Comparison of ENCODE assay signal across 8 cellular contexts in genomic region chr19:40751065-40751923, GRCh38. TPM values are rescaled to one million over a fixed set of nuclear protein-coding genes. Genes with fewer than 3 reads are reported as not detected.
A peak's percentile ranks its signal among the peaks of the same experiment; 100 is the strongest.
DNase-seq lines count a peak whose midpoint lies in the region; ATAC-seq, FAIRE-seq and TF ChIP-seq lines count a peak whose summit lies in the region.

SNRPA (plus strand) TSS chr19:40751203; CDS start chr19:40751409, 206 bp downstream.

- H3K4me1 ChIP-seq in astrocyte (ENCODE audit: insufficient read depth, low read length), result peaks cover 20% of the 10 kb centered on the region
- H3K4me1 ChIP-seq in rectal smooth muscle tissue (ENCODE audit: control insufficient read depth, insufficient read depth, low read length), result peaks cover 12% of the 10 kb centered on the region

- H2AFZ ChIP-seq in astrocyte (ENCODE audit: low read depth, low read length), result peak within 1 kb of the TSS; percentile 81

- H3K9ac ChIP-seq in astrocyte (ENCODE audit: low read length) (peak within 1 kb of the TSS; percentile 95), rectal smooth muscle tissue (ENCODE audit: low read length) (peak within 1 kb of the TSS; percentile 84)

- DNase-seq in NCI-H1930 (lab: John Stamatoyannopoulos, UW) (peak; percentile 97 to 99), astrocyte (ENCODE audit: low read depth) (peak; percentile 92), hepatic stellate cell (ENCODE audit: low spot score) (peak; percentile 98), cortex of kidney (lab: John Stamatoyannopoulos, UW) (no peak)
- peak; percentile 96 for DNase-seq in T-helper 2 cell treated with Interferon-gamma antibody and Interleukin-4, amounts not matched to agents 5 μg/mL and 100 μg/mL, for 36 hours (ENCODE audit: low spot score)

- peak within 1 kb of the TSS; percentile 98 for H3K27ac ChIP-seq in astrocyte (ENCODE audit: low read depth, low read length)
- peak within 1 kb of the TSS; percentile 97 for H3K27ac ChIP-seq in rectal smooth muscle tissue (ENCODE audit: low read depth, low read length)

- peaks cover 51% of the 10 kb centered on the region for H3K79me2 ChIP-seq in astrocyte (ENCODE audit: insufficient read depth, low read length)

- H3K36me3 ChIP-seq in astrocyte (ENCODE audit: insufficient read depth, low read length), result no peaks in the 10 kb centered on the region
- H3K36me3 ChIP-seq in rectal smooth muscle tissue (ENCODE audit: control insufficient read depth, insufficient read depth, low read length), result no peaks in the 10 kb centered on the region

- H3K27ac Mint-ChIP-seq in T-helper 2 cell treated with Interferon-gamma antibody and Interleukin-4, amounts not matched to agents 5 μg/mL and 100 μg/mL, for 36 hours, result peak within 1 kb of the TSS; percentile 99
- H3K27ac Mint-ChIP-seq in astrocyte (ENCODE audit: unreplicated experiment), result peak within 1 kb of the TSS; percentile 99

- peak; percentile 5 for FAIRE-seq in astrocyte (lab: Jason Lieb, UNC)

- peak; percentile 58 for ATAC-seq in GM18502 (IDR thresholded peaks at IDR 0.05; ENCODE audit: poor library complexity, unreplicated experiment)
- peak; percentile 51 for ATAC-seq in HG02970 (IDR thresholded peaks at IDR 0.05; ENCODE audit: low FRiP score, unreplicated experiment)

- no peaks in the 10 kb centered on the region for H3K27me3 Mint-ChIP-seq in T-helper 2 cell treated with Interferon-gamma antibody and Interleukin-4, amounts not matched to agents 5 μg/mL and 100 μg/mL, for 36 hours (ENCODE audit: low read depth)
- H3K27me3 Mint-ChIP-seq in astrocyte (ENCODE audit: low read depth, unreplicated experiment), result no peaks in the 10 kb centered on the region

- peaks cover 47% of the 10 kb centered on the region for H3K36me3 Mint-ChIP-seq in T-helper 2 cell treated with Interferon-gamma antibody and Interleukin-4, amounts not matched to agents 5 μg/mL and 100 μg/mL, for 36 hours (ENCODE audit: low read depth)
- peaks cover 13% of the 10 kb centered on the region for H3K36me3 Mint-ChIP-seq in astrocyte (ENCODE audit: low read depth, unreplicated experiment)

- no peaks in the 10 kb centered on the region for H3K27me3 ChIP-seq in astrocyte (ENCODE audit: insufficient read depth, low read length)
- no peaks in the 10 kb centered on the region for H3K27me3 ChIP-seq in rectal smooth muscle tissue (ENCODE audit: control insufficient read depth, insufficient read depth, low read length)

- H3K9me3 Mint-ChIP-seq in T-helper 2 cell treated with Interferon-gamma antibody and Interleukin-4, amounts not matched to agents 5 μg/mL and 100 μg/mL, for 36 hours, result no peaks in the 10 kb centered on the region
- no peaks in the 10 kb centered on the region for H3K9me3 Mint-ChIP-seq in astrocyte (ENCODE audit: unreplicated experiment)

- H4K20me1 ChIP-seq in astrocyte (ENCODE audit: insufficient read depth, low read length), result peaks cover 23% of the 10 kb centered on the region

- TF ChIP-seq CTCF in astrocyte (IDR thresholded peaks at IDR 0.05; ENCODE audit: insufficient read depth, low read depth, low read length), result no peak

- H3K9me3 ChIP-seq in astrocyte (ENCODE audit: insufficient read depth, low read depth, low read length), result no peaks in the 10 kb centered on the region

- H3K4me3 Mint-ChIP-seq in T-helper 2 cell treated with Interferon-gamma antibody and Interleukin-4, amounts not matched to agents 5 μg/mL and 100 μg/mL, for 36 hours, result peak within 1 kb of the TSS; percentile 98
- peak within 1 kb of the TSS; percentile 99 for H3K4me3 Mint-ChIP-seq in astrocyte (ENCODE audit: unreplicated experiment)

- H3K4me2 ChIP-seq in astrocyte (ENCODE audit: low read length), result peak within 1 kb of the TSS; percentile 94

- H3K4me1 Mint-ChIP-seq in T-helper 2 cell treated with Interferon-gamma antibody and Interleukin-4, amounts not matched to agents 5 μg/mL and 100 μg/mL, for 36 hours (ENCODE audit: low read depth), result peaks cover 41% of the 10 kb centered on the region
- peaks cover 21% of the 10 kb centered on the region for H3K4me1 Mint-ChIP-seq in astrocyte (ENCODE audit: low read depth, unreplicated experiment)

- H3K4me3 ChIP-seq in astrocyte (ENCODE audit: insufficient read depth, low read depth, low read length) (peak within 1 kb of the TSS; percentile 92), rectal smooth muscle tissue (ENCODE audit: low read length) (peak within 1 kb of the TSS; percentile 94)

RNA-seq across cellular contexts. Expression of gene SNRPA, which starts in this region (rescaled TPM):
- total RNA-seq in astrocyte, result 60.0 and 67.0 TPM in 2 replicates
